Comparison of ENCODE assay signal across 8 cellular contexts in genomic region chr10:110870823-110871235, GRCh38. TPM values are rescaled to one million over a fixed set of nuclear protein-coding genes. Genes with fewer than 3 reads are reported as not detected.
A peak's percentile ranks its signal among the peaks of the same experiment; 100 is the strongest.
DNase-seq lines count a peak whose midpoint lies in the region; ATAC-seq and TF ChIP-seq lines count a peak whose summit lies in the region.

No MANE protein-coding gene starts in this region.

- H3K9me3 Mint-ChIP-seq in nephron: no peaks in the 10 kb centered on the region

- peak overlapping the region; percentile 9 for H2AFZ ChIP-seq in MM.1S (ENCODE audit: low read length)

- H3F3A ChIP-seq in MM.1S (ENCODE audit: insufficient read depth, low read length): peaks cover 28% of the 10 kb centered on the region

- H3K36me3 Mint-ChIP-seq in nephron (ENCODE audit: low read depth): no peaks in the 10 kb centered on the region

- no peak for ATAC-seq in GM19023 (IDR thresholded peaks at IDR 0.05; ENCODE audit: unreplicated experiment)

- no peaks in the 10 kb centered on the region for H3K27me3 Mint-ChIP-seq in nephron (ENCODE audit: low read depth)

- no peak for DNase-seq in MM.1S
- DNase-seq in colonic mucosa: no peak
- no peak for DNase-seq in NCI-H1694 (lab: John Stamatoyannopoulos, UW)
- no peak for DNase-seq in central memory CD4-positive, alpha-beta T cell
- no peak for DNase-seq in NCI-H1105 treated with DMSO at 0.1 percent for 48 hours (lab: John Stamatoyannopoulos, UW)

- H3K9me3 ChIP-seq in MM.1S (replicated peaks; ENCODE audit: insufficient read depth, low read length): no peaks in the 10 kb centered on the region
- no peaks in the 10 kb centered on the region for H3K9me3 ChIP-seq in colonic mucosa

- peak overlapping the region; percentile 97 to 99 (median 97) for H3K27ac Mint-ChIP-seq in nephron

- H3K27me3 ChIP-seq in MM.1S (replicated peaks; ENCODE audit: insufficient read depth, low read length) (no peaks in the 10 kb centered on the region), colonic mucosa (no peaks in the 10 kb centered on the region)

- H4K20me1 ChIP-seq in MM.1S (ENCODE audit: insufficient read depth, low read length): no peaks in the 10 kb centered on the region

- peaks cover 55% of the 10 kb centered on the region for H3K4me1 Mint-ChIP-seq in nephron

- H3K36me3 ChIP-seq in MM.1S (replicated peaks; ENCODE audit: insufficient read depth, low read length) (no peaks in the 10 kb centered on the region), colonic mucosa (no peaks in the 10 kb centered on the region)

- H3K4me2 ChIP-seq in MM.1S (ENCODE audit: low read depth, low read length): peak overlapping the region; percentile 80

- H3K9ac ChIP-seq in MM.1S (ENCODE audit: low read length) (peak overlapping the region; percentile 51), colonic mucosa (ENCODE audit: low read depth in 2 of 2, low read length in 2 of 2) (peak overlapping the region; percentile 44 to 96)

- no peak for TF ChIP-seq CTCF in C4-2B (conservative IDR thresholded peaks at IDR 0.05)
- TF ChIP-seq CTCF in MM.1S (IDR thresholded peaks at IDR 0.05; ENCODE audit: low read length): no peak
- TF ChIP-seq CTCF in colonic mucosa (IDR thresholded peaks at IDR 0.05): no peak
- TF ChIP-seq CTCF in nephron (IDR thresholded peaks at IDR 0.05; ENCODE audit: unreplicated experiment in 3 of 3): no peak

- H3K4me1 ChIP-seq in MM.1S (ENCODE audit: low read length): peaks cover 34% of the 10 kb centered on the region
- no peaks in the 10 kb centered on the region for H3K4me1 ChIP-seq in colonic mucosa

- H3K4me3 Mint-ChIP-seq in nephron: peak overlapping the region; percentile 92 to 95 (median 92)

- intact Hi-C loops in colonic mucosa (cut with DNase I): no loop called here

- H3K27ac ChIP-seq in C4-2B (peak overlapping the region; percentile 87), MM.1S (ENCODE audit: low read length) (peak overlapping the region; percentile 28; the same call in 1 of the 2 replicates), colonic mucosa (peak overlapping the region; percentile 99)

- peaks cover 27% of the 10 kb centered on the region for H3K79me2 ChIP-seq in MM.1S (ENCODE audit: low read length)

- peak overlapping the region; percentile 66 for H3K4me3 ChIP-seq in MM.1S (ENCODE audit: low read length)
- H3K4me3 ChIP-seq in colonic mucosa: peak overlapping the region; percentile 93

- no peaks in the 10 kb centered on the region for H3K9me2 ChIP-seq in MM.1S (replicated peaks; ENCODE audit: insufficient read depth, low read length)

RNA-seq across cellular contexts. Expression of gene PDCD4, which starts 0.9 kb away (rescaled TPM):
- total RNA-seq in colonic mucosa: 100 to 1,000 TPM; 397 to 463 TPM

RNA-seq across cellular contexts. Expression of gene BBIP1, which starts 48.2 kb away (rescaled TPM):
- 10 to 100 TPM; 17.7 to 19.1 TPM for total RNA-seq in colonic mucosa

RNA-seq across cellular contexts. Expression of gene SHOC2, which starts 48.6 kb away (rescaled TPM):
- total RNA-seq in colonic mucosa: 10 to 100 TPM; 47.2 to 79.1 TPM

Comparison
In these comparisons a context has a peak if more than half of its experiments do, and no peak if none do; other contexts are left out.
1. H3K27ac ChIP-seq: peak in every context shown above with its lines; median percentile 99 in colonic mucosa; 87 in C4-2B; 28 in MM.1S.